In the genomic region with DNA sequence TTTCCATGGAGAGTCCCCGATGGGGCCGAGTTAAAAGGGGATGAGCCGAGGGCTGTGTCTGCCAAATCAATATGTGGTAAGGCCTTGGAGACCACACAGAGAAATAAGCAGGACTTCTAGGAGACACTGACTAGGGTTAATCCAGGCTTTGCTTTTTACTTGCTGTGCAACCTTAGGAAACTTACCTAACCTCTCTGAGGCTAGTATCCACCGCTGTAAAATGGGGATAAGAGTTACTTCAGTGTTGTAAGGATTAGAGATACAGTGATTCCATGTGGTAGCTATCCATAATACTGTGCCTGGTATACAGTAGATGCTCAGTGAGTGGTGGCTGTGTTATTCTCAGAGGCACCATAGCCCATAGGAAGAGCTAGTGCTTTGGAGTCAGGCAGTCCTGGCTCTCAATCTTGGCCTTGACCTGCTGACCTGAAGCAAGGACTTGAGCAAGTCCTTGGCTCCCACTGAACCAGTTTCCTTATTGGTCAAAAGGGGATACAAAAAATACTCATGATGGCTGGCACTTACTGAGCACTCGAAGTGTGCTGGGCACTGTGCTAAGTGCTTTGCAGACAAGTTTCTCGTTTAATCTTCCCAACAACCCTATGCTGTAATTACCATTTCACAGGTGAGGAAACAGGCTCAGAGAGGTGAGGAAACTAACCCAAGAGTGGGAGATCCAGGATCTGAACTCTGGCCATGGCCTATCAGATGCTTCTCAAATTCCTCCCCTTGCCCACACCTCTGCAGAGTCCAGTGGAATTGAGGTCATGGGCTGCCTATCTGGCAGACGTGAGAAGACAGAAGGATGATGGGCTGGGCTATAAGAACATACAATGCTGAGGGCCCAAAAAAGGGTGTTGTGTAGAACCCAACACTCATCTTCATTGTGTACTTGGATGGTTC, we compare ENCODE assay signal across 1 cellular context.
TF ChIP-seq lines count a peak whose summit lies in the region.

No MANE protein-coding gene starts in this region.

TF ChIP-seq in K562, 482 proteins besides CTCF, POLR2A, EP300 and RAD21 (continues in another document):
- TF ChIP-seq ZNF274 (IDR thresholded peaks at IDR 0.05; ENCODE audit: borderline replicate concordance, low read depth, low read length) = no peak
- TF ChIP-seq SRF (CRISPR knock-in tag; IDR thresholded peaks at IDR 0.05) = no peak
- peak; percentile 43 to 83; a peak in 3 of 4 replicates for TF ChIP-seq KDM1A (IDR thresholded peaks at IDR 0.05)
- TF ChIP-seq BACH1 (tag; IDR thresholded peaks at IDR 0.05) = no peak
- no peak for TF ChIP-seq ZNF445 (CRISPR knock-in tag; IDR thresholded peaks at IDR 0.05; ENCODE audit: low read depth)
- TF ChIP-seq ZBTB17 (CRISPR knock-in tag; IDR thresholded peaks at IDR 0.05) = no peak
- TF ChIP-seq ZFP36 (IDR thresholded peaks at IDR 0.05; ENCODE audit: low read depth, low read length, partially characterized antibody) = peak; percentile 75
- TF ChIP-seq RBM25 (IDR thresholded peaks at IDR 0.05; ENCODE audit: low read depth, low read length, severe bottlenecking) = peak; percentile 93
- TF ChIP-seq ZNF584 (CRISPR knock-in tag; IDR thresholded peaks at IDR 0.05; ENCODE audit: low read depth) = no peak
- no peak for TF ChIP-seq SRSF1 (IDR thresholded peaks at IDR 0.05; ENCODE audit: low read depth, low read length)
- TF ChIP-seq, protein P1, sequence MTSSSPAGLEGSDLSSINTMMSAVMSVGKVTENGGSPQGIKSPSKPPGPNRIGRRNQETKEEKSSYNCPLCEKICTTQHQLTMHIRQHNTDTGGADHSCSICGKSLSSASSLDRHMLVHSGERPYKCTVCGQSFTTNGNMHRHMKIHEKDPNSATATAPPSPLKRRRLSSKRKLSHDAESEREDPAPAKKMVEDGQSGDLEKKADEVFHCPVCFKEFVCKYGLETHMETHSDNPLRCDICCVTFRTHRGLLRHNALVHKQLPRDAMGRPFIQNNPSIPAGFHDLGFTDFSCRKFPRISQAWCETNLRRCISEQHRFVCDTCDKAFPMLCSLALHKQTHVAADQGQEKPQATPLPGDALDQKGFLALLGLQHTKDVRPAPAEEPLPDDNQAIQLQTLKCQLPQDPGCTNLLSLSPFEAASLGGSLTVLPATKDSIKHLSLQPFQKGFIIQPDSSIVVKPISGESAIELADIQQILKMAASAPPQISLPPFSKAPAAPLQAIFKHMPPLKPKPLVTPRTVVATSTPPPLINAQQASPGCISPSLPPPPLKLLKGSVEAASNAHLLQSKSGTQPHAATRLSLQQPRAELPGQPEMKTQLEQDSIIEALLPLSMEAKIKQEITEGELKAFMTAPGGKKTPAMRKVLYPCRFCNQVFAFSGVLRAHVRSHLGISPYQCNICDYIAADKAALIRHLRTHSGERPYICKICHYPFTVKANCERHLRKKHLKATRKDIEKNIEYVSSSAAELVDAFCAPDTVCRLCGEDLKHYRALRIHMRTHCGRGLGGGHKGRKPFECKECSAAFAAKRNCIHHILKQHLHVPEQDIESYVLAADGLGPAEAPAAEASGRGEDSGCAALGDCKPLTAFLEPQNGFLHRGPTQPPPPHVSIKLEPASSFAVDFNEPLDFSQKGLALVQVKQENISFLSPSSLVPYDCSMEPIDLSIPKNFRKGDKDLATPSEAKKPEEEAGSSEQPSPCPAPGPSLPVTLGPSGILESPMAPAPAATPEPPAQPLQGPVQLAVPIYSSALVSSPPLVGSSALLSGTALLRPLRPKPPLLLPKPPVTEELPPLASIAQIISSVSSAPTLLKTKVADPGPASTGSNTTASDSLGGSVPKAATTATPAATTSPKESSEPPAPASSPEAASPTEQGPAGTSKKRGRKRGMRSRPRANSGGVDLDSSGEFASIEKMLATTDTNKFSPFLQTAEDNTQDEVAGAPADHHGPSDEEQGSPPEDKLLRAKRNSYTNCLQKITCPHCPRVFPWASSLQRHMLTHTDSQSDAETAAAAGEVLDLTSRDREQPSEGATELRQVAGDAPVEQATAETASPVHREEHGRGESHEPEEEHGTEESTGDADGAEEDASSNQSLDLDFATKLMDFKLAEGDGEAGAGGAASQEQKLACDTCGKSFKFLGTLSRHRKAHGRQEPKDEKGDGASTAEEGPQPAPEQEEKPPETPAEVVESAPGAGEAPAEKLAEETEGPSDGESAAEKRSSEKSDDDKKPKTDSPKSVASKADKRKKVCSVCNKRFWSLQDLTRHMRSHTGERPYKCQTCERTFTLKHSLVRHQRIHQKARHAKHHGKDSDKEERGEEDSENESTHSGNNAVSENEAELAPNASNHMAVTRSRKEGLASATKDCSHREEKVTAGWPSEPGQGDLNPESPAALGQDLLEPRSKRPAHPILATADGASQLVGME (CRISPR knock-in tag; IDR thresholded peaks at IDR 0.05) = no peak
- TF ChIP-seq PHB (CRISPR knock-in tag; IDR thresholded peaks at IDR 0.05) = no peak
- TF ChIP-seq NFIX (CRISPR knock-in tag; IDR thresholded peaks at IDR 0.05; ENCODE audit: low read depth) = no peak
- TF ChIP-seq, protein P2, sequence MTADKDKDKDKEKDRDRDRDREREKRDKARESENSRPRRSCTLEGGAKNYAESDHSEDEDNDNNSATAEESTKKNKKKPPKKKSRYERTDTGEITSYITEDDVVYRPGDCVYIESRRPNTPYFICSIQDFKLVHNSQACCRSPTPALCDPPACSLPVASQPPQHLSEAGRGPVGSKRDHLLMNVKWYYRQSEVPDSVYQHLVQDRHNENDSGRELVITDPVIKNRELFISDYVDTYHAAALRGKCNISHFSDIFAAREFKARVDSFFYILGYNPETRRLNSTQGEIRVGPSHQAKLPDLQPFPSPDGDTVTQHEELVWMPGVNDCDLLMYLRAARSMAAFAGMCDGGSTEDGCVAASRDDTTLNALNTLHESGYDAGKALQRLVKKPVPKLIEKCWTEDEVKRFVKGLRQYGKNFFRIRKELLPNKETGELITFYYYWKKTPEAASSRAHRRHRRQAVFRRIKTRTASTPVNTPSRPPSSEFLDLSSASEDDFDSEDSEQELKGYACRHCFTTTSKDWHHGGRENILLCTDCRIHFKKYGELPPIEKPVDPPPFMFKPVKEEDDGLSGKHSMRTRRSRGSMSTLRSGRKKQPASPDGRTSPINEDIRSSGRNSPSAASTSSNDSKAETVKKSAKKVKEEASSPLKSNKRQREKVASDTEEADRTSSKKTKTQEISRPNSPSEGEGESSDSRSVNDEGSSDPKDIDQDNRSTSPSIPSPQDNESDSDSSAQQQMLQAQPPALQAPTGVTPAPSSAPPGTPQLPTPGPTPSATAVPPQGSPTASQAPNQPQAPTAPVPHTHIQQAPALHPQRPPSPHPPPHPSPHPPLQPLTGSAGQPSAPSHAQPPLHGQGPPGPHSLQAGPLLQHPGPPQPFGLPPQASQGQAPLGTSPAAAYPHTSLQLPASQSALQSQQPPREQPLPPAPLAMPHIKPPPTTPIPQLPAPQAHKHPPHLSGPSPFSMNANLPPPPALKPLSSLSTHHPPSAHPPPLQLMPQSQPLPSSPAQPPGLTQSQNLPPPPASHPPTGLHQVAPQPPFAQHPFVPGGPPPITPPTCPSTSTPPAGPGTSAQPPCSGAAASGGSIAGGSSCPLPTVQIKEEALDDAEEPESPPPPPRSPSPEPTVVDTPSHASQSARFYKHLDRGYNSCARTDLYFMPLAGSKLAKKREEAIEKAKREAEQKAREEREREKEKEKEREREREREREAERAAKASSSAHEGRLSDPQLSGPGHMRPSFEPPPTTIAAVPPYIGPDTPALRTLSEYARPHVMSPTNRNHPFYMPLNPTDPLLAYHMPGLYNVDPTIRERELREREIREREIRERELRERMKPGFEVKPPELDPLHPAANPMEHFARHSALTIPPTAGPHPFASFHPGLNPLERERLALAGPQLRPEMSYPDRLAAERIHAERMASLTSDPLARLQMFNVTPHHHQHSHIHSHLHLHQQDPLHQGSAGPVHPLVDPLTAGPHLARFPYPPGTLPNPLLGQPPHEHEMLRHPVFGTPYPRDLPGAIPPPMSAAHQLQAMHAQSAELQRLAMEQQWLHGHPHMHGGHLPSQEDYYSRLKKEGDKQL (CRISPR knock-in tag; IDR thresholded peaks at IDR 0.05; ENCODE audit: borderline replicate concordance) = no peak
- TF ChIP-seq ZNF589 (CRISPR knock-in tag; IDR thresholded peaks at IDR 0.05; ENCODE audit: low read depth) = no peak
- no peak for TF ChIP-seq TAL1 (IDR thresholded peaks at IDR 0.05)
- TF ChIP-seq, protein P3, sequence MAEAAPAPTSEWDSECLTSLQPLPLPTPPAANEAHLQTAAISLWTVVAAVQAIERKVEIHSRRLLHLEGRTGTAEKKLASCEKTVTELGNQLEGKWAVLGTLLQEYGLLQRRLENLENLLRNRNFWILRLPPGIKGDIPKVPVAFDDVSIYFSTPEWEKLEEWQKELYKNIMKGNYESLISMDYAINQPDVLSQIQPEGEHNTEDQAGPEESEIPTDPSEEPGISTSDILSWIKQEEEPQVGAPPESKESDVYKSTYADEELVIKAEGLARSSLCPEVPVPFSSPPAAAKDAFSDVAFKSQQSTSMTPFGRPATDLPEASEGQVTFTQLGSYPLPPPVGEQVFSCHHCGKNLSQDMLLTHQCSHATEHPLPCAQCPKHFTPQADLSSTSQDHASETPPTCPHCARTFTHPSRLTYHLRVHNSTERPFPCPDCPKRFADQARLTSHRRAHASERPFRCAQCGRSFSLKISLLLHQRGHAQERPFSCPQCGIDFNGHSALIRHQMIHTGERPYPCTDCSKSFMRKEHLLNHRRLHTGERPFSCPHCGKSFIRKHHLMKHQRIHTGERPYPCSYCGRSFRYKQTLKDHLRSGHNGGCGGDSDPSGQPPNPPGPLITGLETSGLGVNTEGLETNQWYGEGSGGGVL (CRISPR knock-in tag; IDR thresholded peaks at IDR 0.05) = no peak
- TF ChIP-seq, protein P4, sequence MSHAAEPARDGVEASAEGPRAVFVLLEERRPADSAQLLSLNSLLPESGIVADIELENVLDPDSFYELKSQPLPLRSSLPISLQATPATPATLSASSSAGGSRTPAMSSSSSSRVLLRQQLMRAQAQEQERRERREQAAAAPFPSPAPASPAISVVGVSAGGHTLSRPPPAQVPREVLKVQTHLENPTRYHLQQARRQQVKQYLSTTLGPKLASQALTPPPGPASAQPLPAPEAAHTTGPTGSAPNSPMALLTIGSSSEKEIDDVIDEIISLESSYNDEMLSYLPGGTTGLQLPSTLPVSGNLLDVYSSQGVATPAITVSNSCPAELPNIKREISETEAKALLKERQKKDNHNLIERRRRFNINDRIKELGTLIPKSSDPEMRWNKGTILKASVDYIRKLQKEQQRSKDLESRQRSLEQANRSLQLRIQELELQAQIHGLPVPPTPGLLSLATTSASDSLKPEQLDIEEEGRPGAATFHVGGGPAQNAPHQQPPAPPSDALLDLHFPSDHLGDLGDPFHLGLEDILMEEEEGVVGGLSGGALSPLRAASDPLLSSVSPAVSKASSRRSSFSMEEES (CRISPR knock-in tag; IDR thresholded peaks at IDR 0.05) = no peak
- no peak for TF ChIP-seq NEUROD1 (IDR thresholded peaks at IDR 0.05; ENCODE audit: borderline replicate concordance, low read depth, low read length, partially characterized antibody)
- peak; percentile 30; the same call in 1 of the 2 replicates for TF ChIP-seq ADNP (tag; IDR thresholded peaks at IDR 0.05)
- TF ChIP-seq, protein P5, sequence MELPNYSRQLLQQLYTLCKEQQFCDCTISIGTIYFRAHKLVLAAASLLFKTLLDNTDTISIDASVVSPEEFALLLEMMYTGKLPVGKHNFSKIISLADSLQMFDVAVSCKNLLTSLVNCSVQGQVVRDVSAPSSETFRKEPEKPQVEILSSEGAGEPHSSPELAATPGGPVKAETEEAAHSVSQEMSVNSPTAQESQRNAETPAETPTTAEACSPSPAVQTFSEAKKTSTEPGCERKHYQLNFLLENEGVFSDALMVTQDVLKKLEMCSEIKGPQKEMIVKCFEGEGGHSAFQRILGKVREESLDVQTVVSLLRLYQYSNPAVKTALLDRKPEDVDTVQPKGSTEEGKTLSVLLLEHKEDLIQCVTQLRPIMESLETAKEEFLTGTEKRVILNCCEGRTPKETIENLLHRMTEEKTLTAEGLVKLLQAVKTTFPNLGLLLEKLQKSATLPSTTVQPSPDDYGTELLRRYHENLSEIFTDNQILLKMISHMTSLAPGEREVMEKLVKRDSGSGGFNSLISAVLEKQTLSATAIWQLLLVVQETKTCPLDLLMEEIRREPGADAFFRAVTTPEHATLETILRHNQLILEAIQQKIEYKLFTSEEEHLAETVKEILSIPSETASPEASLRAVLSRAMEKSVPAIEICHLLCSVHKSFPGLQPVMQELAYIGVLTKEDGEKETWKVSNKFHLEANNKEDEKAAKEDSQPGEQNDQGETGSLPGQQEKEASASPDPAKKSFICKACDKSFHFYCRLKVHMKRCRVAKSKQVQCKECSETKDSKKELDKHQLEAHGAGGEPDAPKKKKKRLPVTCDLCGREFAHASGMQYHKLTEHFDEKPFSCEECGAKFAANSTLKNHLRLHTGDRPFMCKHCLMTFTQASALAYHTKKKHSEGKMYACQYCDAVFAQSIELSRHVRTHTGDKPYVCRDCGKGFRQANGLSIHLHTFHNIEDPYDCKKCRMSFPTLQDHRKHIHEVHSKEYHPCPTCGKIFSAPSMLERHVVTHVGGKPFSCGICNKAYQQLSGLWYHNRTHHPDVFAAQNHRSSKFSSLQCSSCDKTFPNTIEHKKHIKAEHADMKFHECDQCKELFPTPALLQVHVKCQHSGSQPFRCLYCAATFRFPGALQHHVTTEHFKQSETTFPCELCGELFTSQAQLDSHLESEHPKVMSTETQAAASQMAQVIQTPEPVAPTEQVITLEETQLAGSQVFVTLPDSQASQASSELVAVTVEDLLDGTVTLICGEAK (IDR thresholded peaks at IDR 0.05) = no peak
- TF ChIP-seq, protein P5 (CRISPR knock-in tag; IDR thresholded peaks at IDR 0.05) = no peak
- TF ChIP-seq ZNF431 (CRISPR knock-in tag; IDR thresholded peaks at IDR 0.05) = no peak
- TF ChIP-seq XRCC5 (IDR thresholded peaks at IDR 0.05; ENCODE audit: low read depth, low read length) = no peak
- 0 out of 2 replicates have a peak, but pooled peaks have one; percentile 26 for TF ChIP-seq LCOR (CRISPR knock-in tag; IDR thresholded peaks at IDR 0.05)
- TF ChIP-seq CCAR2 (IDR thresholded peaks at IDR 0.05; ENCODE audit: low read depth, low read length) = no peak
- TF ChIP-seq SMAD1 (IDR thresholded peaks at IDR 0.05; ENCODE audit: low read depth, low read length, partially characterized antibody) = no peak
- no peak for TF ChIP-seq ZNF384 (IDR thresholded peaks at IDR 0.05; ENCODE audit: low read depth, low read length)
- peak; percentile 88 for TF ChIP-seq BCOR (IDR thresholded peaks at IDR 0.05)
